In the genomic region with DNA sequence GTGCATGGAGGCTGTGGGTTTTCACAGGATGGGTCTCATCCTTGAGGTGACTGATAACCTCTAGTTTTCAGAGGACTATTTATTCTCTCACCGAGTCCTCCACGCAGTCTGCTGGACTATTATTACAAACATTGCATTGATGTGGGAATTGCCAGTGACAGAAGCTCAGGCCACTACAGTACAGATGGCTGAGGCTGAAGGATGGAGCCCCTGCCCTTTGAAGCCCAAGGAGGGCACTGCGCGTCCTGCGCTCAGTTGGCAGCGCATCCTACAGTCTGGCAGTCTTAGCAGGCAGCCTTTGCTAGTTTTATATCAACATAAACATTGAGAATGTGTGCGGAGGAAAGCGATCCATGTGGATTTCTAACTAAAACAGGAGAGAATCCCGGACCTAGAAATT, we compare ENCODE assay signal across 10 cellular contexts. TPM values are rescaled to one million over a fixed set of nuclear protein-coding genes. Genes with fewer than 3 reads are reported as not detected.
DNase-seq lines count a peak whose midpoint lies in the region; ATAC-seq and TF ChIP-seq lines count a peak whose summit lies in the region.
"Had no signal": no experiment of that assay in that cellular context is flagged by ENCODE, and none has a peak within 500 bp of the region (broad histone marks: within the 10 kb centered on the region; RNA-seq: fewer than 3 reads in every experiment).

No MANE protein-coding gene starts in this region.

- peaks cover 26% of the 10 kb centered on the region for H3K4me1 Mint-ChIP-seq in activated naive CD4-positive, alpha-beta T cell treated with anti-CD3 and anti-CD28 coated beads for 36 hours (ENCODE audit: low read depth)

- CTCF ChIA-PET in HCT116 (lab: Charles Lee), result interaction anchor here (1.1 to 1.5 kb wide), 2 partner anchors 28 to 85 kb away, joined by 3 to 5 read pairs; no protein-coding TSS in a partner anchor
- CTCF ChIA-PET in activated naive CD4-positive, alpha-beta T cell treated with anti-CD3 and anti-CD28 coated beads for 36 hours (lab: Charles Lee), result no interaction called here

- DNase-seq in HCT116 (ENCODE audit: low read depth, low spot score), result no peak
- peak; percentile 62 for DNase-seq in NCI-H69 (lab: John Stamatoyannopoulos, UW)
- no peak for DNase-seq in hepatocyte (ENCODE audit: low spot score)
- DNase-seq in sigmoid colon, result no peak
- no peak for DNase-seq in superior temporal gyrus (ENCODE audit: extremely low spot score)
- no peak for DNase-seq in activated naive CD4-positive, alpha-beta T cell treated with anti-CD3 and anti-CD28 coated beads for 36 hours
- DNase-seq: lower lobe of right lung; stimulated activated CD4-positive, alpha-beta T cell treated with anti-CD3 and anti-CD28 coated beads, Interleukin-1b, Interleukin-23, amount 100 ng/mL, for 48 hours; SW 1271 had no signal

- H3K27ac ChIP-seq in HCT116 (ENCODE audit: low read depth, low read length), result no peak overlapping the region
- H3K27ac ChIP-seq in hepatocyte, result peak overlapping the region; percentile 57
- H3K27ac ChIP-seq in sigmoid colon, result peak overlapping the region in 3 of 4 donors; percentile 85 to 99 (median 86)

- TF ChIP-seq POLR2A in HCT116 (IDR thresholded peaks at IDR 0.05; ENCODE audit: borderline replicate concordance, extremely low read depth, insufficient read depth, insufficient read length) (no peak), sigmoid colon (IDR thresholded peaks at IDR 0.05) (no peak)

- ATAC-seq in HCT116, result no peak
- no peak for ATAC-seq in HG02885 (IDR thresholded peaks at IDR 0.05; ENCODE audit: poor library complexity, unreplicated experiment)
- ATAC-seq: lower lobe of right lung had no signal

- no peak for TF ChIP-seq RAD21 in HCT116 (IDR thresholded peaks at IDR 0.05; ENCODE audit: low read depth)

- peaks cover 4% of the 10 kb centered on the region for H3K9me3 Mint-ChIP-seq in activated naive CD4-positive, alpha-beta T cell treated with anti-CD3 and anti-CD28 coated beads for 36 hours

- 87% methylated on average over 9 of the region's 9 CpGs for WGBS in hepatocyte (ENCODE audit: low lambda C conversion rate, missing lambda C conversion rate)
- WGBS in sigmoid colon, 2 donors, result 84 to 93% methylated on average over 9 of the region's 9 CpGs

- H3K27me3 ChIP-seq in HCT116 (ENCODE audit: insufficient read depth, low read length), result no peaks in the 10 kb centered on the region
- H3K27me3 ChIP-seq in hepatocyte, result no peaks in the 10 kb centered on the region
- no peaks in the 10 kb centered on the region for H3K27me3 ChIP-seq in sigmoid colon

- peaks cover 4% of the 10 kb centered on the region for H3K36me3 Mint-ChIP-seq in activated naive CD4-positive, alpha-beta T cell treated with anti-CD3 and anti-CD28 coated beads for 36 hours (ENCODE audit: low read depth)

- peaks cover 8% of the 10 kb centered on the region for H3K79me2 ChIP-seq in HCT116 (ENCODE audit: insufficient read depth, low read length)
- peaks cover 15% of the 10 kb centered on the region for H3K79me2 ChIP-seq in hepatocyte

- no peak overlapping the region for H3K27ac Mint-ChIP-seq in activated naive CD4-positive, alpha-beta T cell treated with anti-CD3 and anti-CD28 coated beads for 36 hours

- intact Hi-C loops in HCT116 (cut with micrococcal nuclease) (loop anchor here (5.0 kb wide), 1 partner anchor 85 kb away; no protein-coding TSS in a partner anchor), sigmoid colon (cut with DNase I) (loop anchor here (2.0 to 10.0 kb wide), 7 partner anchors 85 to 1357 kb away; no protein-coding TSS in a partner anchor)
- intact Hi-C loops in activated naive CD4-positive, alpha-beta T cell treated with anti-CD3 and anti-CD28 coated beads for 36 hours (cut with micrococcal nuclease), result loop anchor here (2.0 to 10.0 kb wide), 5 partner anchors 77 to 1345 kb away; partner anchors contain the start of genes TLR1 and TMEM156

- TF ChIP-seq CTCF in HCT116 (IDR thresholded peaks at IDR 0.05 in 2 of 3, conservative IDR thresholded peaks at IDR 0.05 in 1 of 3; ENCODE audit: borderline replicate concordance in 1 of 3, insufficient read depth in 1 of 3, low read depth in 2 of 3, low read length in 2 of 3), result no peak
- no peak for TF ChIP-seq CTCF in hepatocyte (IDR thresholded peaks at IDR 0.05; ENCODE audit: poor library complexity)
- no peak for TF ChIP-seq CTCF in sigmoid colon (IDR thresholded peaks at IDR 0.05)

- H3K36me3 ChIP-seq in HCT116 (ENCODE audit: control insufficient read depth in 1 of 2, insufficient read depth in 2 of 2, low read length in 2 of 2) (no peaks in the 10 kb centered on the region), hepatocyte (replicated peaks; ENCODE audit: insufficient read depth, low read depth) (no peaks in the 10 kb centered on the region), sigmoid colon (no peaks in the 10 kb centered on the region)
- H3K36me3 ChIP-seq: lower lobe of right lung had no signal

- H2AFZ ChIP-seq in HCT116 (ENCODE audit: low read depth, low read length, poor library complexity, severe bottlenecking) (no peak overlapping the region), hepatocyte (no peak overlapping the region)

- H3K9me2 ChIP-seq in HCT116 (ENCODE audit: insufficient read depth) (no peaks in the 10 kb centered on the region), hepatocyte (replicated peaks; ENCODE audit: insufficient read depth) (no peaks in the 10 kb centered on the region)

- no peaks in the 10 kb centered on the region for H4K20me1 ChIP-seq in HCT116 (ENCODE audit: insufficient read depth)
- H4K20me1 ChIP-seq in hepatocyte (ENCODE audit: insufficient read depth, poor library complexity, severe bottlenecking), result no peaks in the 10 kb centered on the region

- H3K9ac ChIP-seq in HCT116 (ENCODE audit: low read length), result no peak overlapping the region

- H3K4me3 ChIP-seq in HCT116 (replicated peaks in 1 of 2; ENCODE audit: low read depth in 1 of 2, low read length in 2 of 2) (no peak overlapping the region), hepatocyte (no peak overlapping the region), sigmoid colon (no peak overlapping the region)

- RAD21 ChIA-PET in HCT116 (lab: Charles Lee; ENCODE audit: low non-redundant PET in 1 of 2, low total read pairs in 2 of 2, uncharacterized antibody in 2 of 2, unreplicated experiment in 2 of 2), result no interaction called here

- POLR2A ChIA-PET in HCT116 (lab: Charles Lee), result interaction anchor here (0.6 kb wide), 1 partner anchor 13 kb away, joined by 3 read pairs; no protein-coding TSS in a partner anchor

- peaks cover 0 to 24% of the 10 kb centered on the region in 2 experiments; a peak in 3 of 4 replicates for H3K4me1 ChIP-seq in HCT116 (ENCODE audit: control insufficient read depth in 1 of 2, insufficient read depth in 2 of 2, low read length in 2 of 2)
- peaks cover 15% of the 10 kb centered on the region for H3K4me1 ChIP-seq in hepatocyte (ENCODE audit: insufficient read depth)
- H3K4me1 ChIP-seq in sigmoid colon, result peaks cover 0 to 34% (median 28%) of the 10 kb centered on the region in 4 donors

- no peak for TF ChIP-seq EP300 in sigmoid colon (IDR thresholded peaks at IDR 0.05)

- H3K4me2 ChIP-seq in HCT116 (ENCODE audit: low read length) (peak overlapping the region; percentile 90; the same call in 1 of the 2 replicates), hepatocyte (peak overlapping the region; percentile 73)

- H3K27me3 Mint-ChIP-seq in activated naive CD4-positive, alpha-beta T cell treated with anti-CD3 and anti-CD28 coated beads for 36 hours (ENCODE audit: low read depth), result no peaks in the 10 kb centered on the region

- no TSS peak for BruUV-seq in HCT116 (replicated peaks; lab: Mats Ljungman, UMichigan)

- no peak overlapping the region for H3K4me3 Mint-ChIP-seq in activated naive CD4-positive, alpha-beta T cell treated with anti-CD3 and anti-CD28 coated beads for 36 hours

- H3K9me3 ChIP-seq in HCT116 (ENCODE audit: control insufficient read depth in 1 of 2, insufficient read depth in 1 of 2, low read depth in 1 of 2, low read length in 2 of 2) (no peaks in the 10 kb centered on the region), hepatocyte (ENCODE audit: low read depth) (no peaks in the 10 kb centered on the region), sigmoid colon (no peaks in the 10 kb centered on the region)
- H3K9me3 ChIP-seq: lower lobe of right lung had no signal

TF ChIP-seq in HCT116, 20 proteins besides CTCF, POLR2A, EP300 and RAD21 (continues in another document):
- TF ChIP-seq, protein P1, sequence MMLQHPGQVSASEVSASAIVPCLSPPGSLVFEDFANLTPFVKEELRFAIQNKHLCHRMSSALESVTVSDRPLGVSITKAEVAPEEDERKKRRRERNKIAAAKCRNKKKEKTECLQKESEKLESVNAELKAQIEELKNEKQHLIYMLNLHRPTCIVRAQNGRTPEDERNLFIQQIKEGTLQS (IDR thresholded peaks at IDR 0.05), result no peak
- TF ChIP-seq CBX3 (IDR thresholded peaks at IDR 0.05; ENCODE audit: low read depth) (no peak), ZNF274 (IDR thresholded peaks at IDR 0.05; ENCODE audit: low read depth, low read length) (no peak), SIN3A (IDR thresholded peaks at IDR 0.05; ENCODE audit: low read depth) (no peak), POLR2AphosphoS5 (IDR thresholded peaks at IDR 0.05; ENCODE audit: low read depth, low read length) (no peak), FOSL1 (IDR thresholded peaks at IDR 0.05; ENCODE audit: low read depth) (no peak), CEBPB (IDR thresholded peaks at IDR 0.05; ENCODE audit: low read depth) (no peak)
- TF ChIP-seq, protein P2, sequence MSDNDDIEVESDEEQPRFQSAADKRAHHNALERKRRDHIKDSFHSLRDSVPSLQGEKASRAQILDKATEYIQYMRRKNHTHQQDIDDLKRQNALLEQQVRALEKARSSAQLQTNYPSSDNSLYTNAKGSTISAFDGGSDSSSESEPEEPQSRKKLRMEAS (IDR thresholded peaks at IDR 0.05), result no peak

RNA-seq across cellular contexts. Expression of gene RELL1, which starts 1.5 kb away (rescaled TPM):
- total RNA-seq in HCT116 (2021; ENCODE audit: unreplicated experiment), result 30.2 TPM
- polyA plus RNA-seq in HCT116 (2012), result 13.3 and 14.6 TPM in 2 replicates
- 39.8 and 44.8 TPM in 2 replicates for total RNA-seq in hepatocyte
- 5.5 and 10.0 TPM in 2 replicates for polyA plus RNA-seq in hepatocyte
- total RNA-seq in sigmoid colon, result 10 to 100 TPM; 38.8 to 63.2 (median 47.1) TPM
- 1 to 10 TPM; 4.2 to 9.9 (median 4.8) TPM for polyA plus RNA-seq in sigmoid colon
- total RNA-seq in activated naive CD4-positive, alpha-beta T cell treated with anti-CD3 and anti-CD28 coated beads for 36 hours, result 10 to 100 TPM in 1 of 2 experiments, 1 to 10 TPM in 1; 8.7 to 10.3 TPM
